ENCODE assay signal across 2 cellular contexts in genomic region chr4:154597798-154598774, GRCh38.
TF ChIP-seq lines count a peak whose summit lies in the region.

No MANE protein-coding gene starts in this region.

TF ChIP-seq in WTC11, 78 proteins besides CTCF, POLR2A, EP300 and RAD21:
- peak; percentile 72 for TF ChIP-seq GABPB1 (CRISPR knock-in tag; IDR thresholded peaks at IDR 0.05)
- TF ChIP-seq TEAD4 (CRISPR knock-in tag; IDR thresholded peaks at IDR 0.05): no peak

TF ChIP-seq in HepG2, 621 proteins besides CTCF, POLR2A, EP300 and RAD21 (continues in another document):
- peak; percentile 98 for TF ChIP-seq PPARG (CRISPR knock-in tag; conservative IDR thresholded peaks at IDR 0.05)
- TF ChIP-seq SSRP1 (CRISPR knock-in tag; IDR thresholded peaks at IDR 0.05): no peak
- peak; percentile 96 for TF ChIP-seq NCOR1 (IDR thresholded peaks at IDR 0.05; ENCODE audit: borderline replicate concordance, low read length)
- no peak for TF ChIP-seq TOPORS (CRISPR knock-in tag; IDR thresholded peaks at IDR 0.05)
- TF ChIP-seq PHF21A (CRISPR knock-in tag; IDR thresholded peaks at IDR 0.05): peak; percentile 73; the same call in 1 of the 2 replicates
- TF ChIP-seq HMGXB4 (CRISPR knock-in tag; IDR thresholded peaks at IDR 0.05; ENCODE audit: borderline replicate concordance in 1 of 2, low read depth in 1 of 2): peak in 1 of 2 experiments; percentile 49; a peak in 1 of 4 replicates
- no peak for TF ChIP-seq HOXA9 (CRISPR knock-in tag; IDR thresholded peaks at IDR 0.05; ENCODE audit: borderline replicate concordance)
- peak; percentile 87 for TF ChIP-seq FOXA1 (IDR thresholded peaks at IDR 0.05)
- TF ChIP-seq FOXA1 (CRISPR knock-in tag; IDR thresholded peaks at IDR 0.05): peak; percentile 94
- TF ChIP-seq, protein P1, sequence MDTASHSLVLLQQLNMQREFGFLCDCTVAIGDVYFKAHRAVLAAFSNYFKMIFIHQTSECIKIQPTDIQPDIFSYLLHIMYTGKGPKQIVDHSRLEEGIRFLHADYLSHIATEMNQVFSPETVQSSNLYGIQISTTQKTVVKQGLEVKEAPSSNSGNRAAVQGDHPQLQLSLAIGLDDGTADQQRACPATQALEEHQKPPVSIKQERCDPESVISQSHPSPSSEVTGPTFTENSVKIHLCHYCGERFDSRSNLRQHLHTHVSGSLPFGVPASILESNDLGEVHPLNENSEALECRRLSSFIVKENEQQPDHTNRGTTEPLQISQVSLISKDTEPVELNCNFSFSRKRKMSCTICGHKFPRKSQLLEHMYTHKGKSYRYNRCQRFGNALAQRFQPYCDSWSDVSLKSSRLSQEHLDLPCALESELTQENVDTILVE (CRISPR knock-in tag; IDR thresholded peaks at IDR 0.05): peak; percentile 26; the same call in 1 of the 2 replicates
- TF ChIP-seq POLR2AphosphoS5 (IDR thresholded peaks at IDR 0.05; ENCODE audit: low read depth, low read length): peak; percentile 47; the same call in 1 of the 2 replicates
- peak; percentile 90; the same call in 1 of the 2 replicates for TF ChIP-seq HMG20B (CRISPR knock-in tag; conservative IDR thresholded peaks at IDR 0.05)
- TF ChIP-seq MAZ (IDR thresholded peaks at IDR 0.05; ENCODE audit: borderline replicate concordance, low read depth, low read length): no peak
- no peak for TF ChIP-seq MAZ (CRISPR knock-in tag; IDR thresholded peaks at IDR 0.05; ENCODE audit: low read depth)
- TF ChIP-seq, protein P2, sequence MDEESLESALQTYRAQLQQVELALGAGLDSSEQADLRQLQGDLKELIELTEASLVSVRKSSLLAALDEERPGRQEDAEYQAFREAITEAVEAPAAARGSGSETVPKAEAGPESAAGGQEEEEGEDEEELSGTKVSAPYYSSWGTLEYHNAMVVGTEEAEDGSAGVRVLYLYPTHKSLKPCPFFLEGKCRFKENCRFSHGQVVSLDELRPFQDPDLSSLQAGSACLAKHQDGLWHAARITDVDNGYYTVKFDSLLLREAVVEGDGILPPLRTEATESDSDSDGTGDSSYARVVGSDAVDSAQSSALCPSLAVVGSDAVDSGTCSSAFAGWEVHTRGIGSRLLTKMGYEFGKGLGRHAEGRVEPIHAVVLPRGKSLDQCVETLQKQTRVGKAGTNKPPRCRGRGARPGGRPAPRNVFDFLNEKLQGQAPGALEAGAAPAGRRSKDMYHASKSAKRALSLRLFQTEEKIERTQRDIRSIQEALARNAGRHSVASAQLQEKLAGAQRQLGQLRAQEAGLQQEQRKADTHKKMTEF (CRISPR knock-in tag; IDR thresholded peaks at IDR 0.05): peak; percentile 89
- TF ChIP-seq TARDBP (CRISPR knock-in tag; IDR thresholded peaks at IDR 0.05): peak; percentile 76; the same call in 1 of the 2 replicates
- no peak for TF ChIP-seq ZNF619 (CRISPR knock-in tag; IDR thresholded peaks at IDR 0.05)
- TF ChIP-seq ZNF12 (CRISPR knock-in tag; IDR thresholded peaks at IDR 0.05): no peak
- TF ChIP-seq ZNF354B (CRISPR knock-in tag; IDR thresholded peaks at IDR 0.05): no peak
- TF ChIP-seq ZMAT3 (CRISPR knock-in tag; conservative IDR thresholded peaks at IDR 0.05): 0 out of 2 replicates have a peak, but pooled peaks have one; percentile 23
- TF ChIP-seq, protein P3, sequence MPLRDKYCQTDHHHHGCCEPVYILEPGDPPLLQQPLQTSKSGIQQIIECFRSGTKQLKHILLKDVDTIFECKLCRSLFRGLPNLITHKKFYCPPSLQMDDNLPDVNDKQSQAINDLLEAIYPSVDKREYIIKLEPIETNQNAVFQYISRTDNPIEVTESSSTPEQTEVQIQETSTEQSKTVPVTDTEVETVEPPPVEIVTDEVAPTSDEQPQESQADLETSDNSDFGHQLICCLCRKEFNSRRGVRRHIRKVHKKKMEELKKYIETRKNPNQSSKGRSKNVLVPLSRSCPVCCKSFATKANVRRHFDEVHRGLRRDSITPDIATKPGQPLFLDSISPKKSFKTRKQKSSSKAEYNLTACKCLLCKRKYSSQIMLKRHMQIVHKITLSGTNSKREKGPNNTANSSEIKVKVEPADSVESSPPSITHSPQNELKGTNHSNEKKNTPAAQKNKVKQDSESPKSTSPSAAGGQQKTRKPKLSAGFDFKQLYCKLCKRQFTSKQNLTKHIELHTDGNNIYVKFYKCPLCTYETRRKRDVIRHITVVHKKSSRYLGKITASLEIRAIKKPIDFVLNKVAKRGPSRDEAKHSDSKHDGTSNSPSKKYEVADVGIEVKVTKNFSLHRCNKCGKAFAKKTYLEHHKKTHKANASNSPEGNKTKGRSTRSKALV (CRISPR knock-in tag; IDR thresholded peaks at IDR 0.05): 0 out of 2 replicates have a peak, but pooled peaks have one; percentile 33
- TF ChIP-seq NCOA1 (CRISPR knock-in tag; IDR thresholded peaks at IDR 0.05): peak; percentile 88; the same call in 1 of the 2 replicates
- TF ChIP-seq ZNF205 (CRISPR knock-in tag; IDR thresholded peaks at IDR 0.05): no peak
- TF ChIP-seq SKI (IDR thresholded peaks at IDR 0.05; ENCODE audit: partially characterized antibody): peak; percentile 89
- no peak for TF ChIP-seq CAMTA2 (CRISPR knock-in tag; IDR thresholded peaks at IDR 0.05; ENCODE audit: borderline replicate concordance)
- TF ChIP-seq KAT8 (CRISPR knock-in tag; IDR thresholded peaks at IDR 0.05): peak; percentile 50; the same call in 1 of the 2 replicates
- no peak for TF ChIP-seq POLR2AphosphoS2 (IDR thresholded peaks at IDR 0.05; ENCODE audit: low read depth, low read length)
- no peak for TF ChIP-seq ZNF816 (CRISPR knock-in tag; IDR thresholded peaks at IDR 0.05; ENCODE audit: borderline replicate concordance)
- peak in 1 of 2 experiments; percentile 65; a peak in 2 of 4 replicates for TF ChIP-seq KLF16 (CRISPR knock-in tag; IDR thresholded peaks at IDR 0.05)
- no peak for TF ChIP-seq SP2 (CRISPR knock-in tag; IDR thresholded peaks at IDR 0.05)
- peak; percentile 33; the same call in 1 of the 2 replicates for TF ChIP-seq ZNF878 (CRISPR knock-in tag; IDR thresholded peaks at IDR 0.05)
- TF ChIP-seq ZNF10 (CRISPR knock-in tag; IDR thresholded peaks at IDR 0.05; ENCODE audit: borderline replicate concordance, low read depth): no peak
- peak; percentile 95; the same call in 1 of the 2 replicates for TF ChIP-seq ZBTB20 (CRISPR knock-in tag; IDR thresholded peaks at IDR 0.05; ENCODE audit: borderline replicate concordance, low read depth)
- TF ChIP-seq ZNF562 (CRISPR knock-in tag; IDR thresholded peaks at IDR 0.05; ENCODE audit: borderline replicate concordance): no peak
- no peak for TF ChIP-seq NBN (conservative IDR thresholded peaks at IDR 0.05)
- TF ChIP-seq NR2C2 (CRISPR knock-in tag; IDR thresholded peaks at IDR 0.05; ENCODE audit: borderline replicate concordance): peak; percentile 81
- peak; percentile 78 for TF ChIP-seq ZKSCAN8 (CRISPR knock-in tag; IDR thresholded peaks at IDR 0.05; ENCODE audit: borderline replicate concordance)
- TF ChIP-seq CREM (IDR thresholded peaks at IDR 0.05): peak; percentile 98
- no peak for TF ChIP-seq CREM (CRISPR knock-in tag; IDR thresholded peaks at IDR 0.05)
- peak; percentile 74 for TF ChIP-seq MED8 (CRISPR knock-in tag; IDR thresholded peaks at IDR 0.05; ENCODE audit: insufficient replicate concordance)
- TF ChIP-seq RBFOX2 (IDR thresholded peaks at IDR 0.05; ENCODE audit: low read depth, low read length): no peak
- no peak for TF ChIP-seq ZKSCAN1 (IDR thresholded peaks at IDR 0.05; ENCODE audit: low read length)
- peak; percentile 40; the same call in 1 of the 2 replicates for TF ChIP-seq REPIN1 (CRISPR knock-in tag; IDR thresholded peaks at IDR 0.05; ENCODE audit: borderline replicate concordance, low read depth)
- peak; percentile 96 for TF ChIP-seq HNF4A (CRISPR knock-in tag; IDR thresholded peaks at IDR 0.05)
- TF ChIP-seq ZNF652 (CRISPR knock-in tag; IDR thresholded peaks at IDR 0.05; ENCODE audit: borderline replicate concordance, low read depth): peak; percentile 65
- TF ChIP-seq CREB3 (CRISPR knock-in tag; IDR thresholded peaks at IDR 0.05): no peak
- TF ChIP-seq, protein P4, sequence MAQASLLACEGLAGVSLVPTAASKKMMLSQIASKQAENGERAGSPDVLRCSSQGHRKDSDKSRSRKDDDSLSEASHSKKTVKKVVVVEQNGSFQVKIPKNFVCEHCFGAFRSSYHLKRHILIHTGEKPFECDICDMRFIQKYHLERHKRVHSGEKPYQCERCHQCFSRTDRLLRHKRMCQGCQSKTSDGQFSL (CRISPR knock-in tag; IDR thresholded peaks at IDR 0.05): no peak
- peak; percentile 71 for TF ChIP-seq HDAC1 (CRISPR knock-in tag; IDR thresholded peaks at IDR 0.05)
- TF ChIP-seq NFRKB (IDR thresholded peaks at IDR 0.05): no peak
- 0 out of 2 replicates have a peak, but pooled peaks have one; percentile 23 for TF ChIP-seq BHLHE40 (IDR thresholded peaks at IDR 0.05; ENCODE audit: low read length)
- TF ChIP-seq TGIF2 (CRISPR knock-in tag; IDR thresholded peaks at IDR 0.05): peak; percentile 73; the same call in 1 of the 2 replicates
- peak; percentile 31; the same call in 1 of the 2 replicates for TF ChIP-seq MEIS2 (CRISPR knock-in tag; IDR thresholded peaks at IDR 0.05)
- peak; percentile 98 for TF ChIP-seq GATA4 (IDR thresholded peaks at IDR 0.05; ENCODE audit: borderline replicate concordance, low read depth)
- no peak for TF ChIP-seq ZBTB42 (CRISPR knock-in tag; IDR thresholded peaks at IDR 0.05)
- TF ChIP-seq TBL1XR1 (IDR thresholded peaks at IDR 0.05; ENCODE audit: borderline replicate concordance, low read length, partially characterized antibody): peak; percentile 98
- peak; percentile 98 for TF ChIP-seq THRA (CRISPR knock-in tag; IDR thresholded peaks at IDR 0.05; ENCODE audit: borderline replicate concordance)
- TF ChIP-seq ZMYM3 (CRISPR knock-in tag; IDR thresholded peaks at IDR 0.05): no peak
- peak; percentile 61; the same call in 1 of the 2 replicates for TF ChIP-seq ZNF24 (IDR thresholded peaks at IDR 0.05)
- no peak for TF ChIP-seq YEATS2 (CRISPR knock-in tag; IDR thresholded peaks at IDR 0.05; ENCODE audit: borderline replicate concordance)
- TF ChIP-seq SP5 (CRISPR knock-in tag; IDR thresholded peaks at IDR 0.05; ENCODE audit: borderline replicate concordance, low read depth): 0 out of 2 replicates have a peak, but pooled peaks have one; percentile 25
- TF ChIP-seq TEAD2 (CRISPR knock-in tag; IDR thresholded peaks at IDR 0.05): no peak
- peak; percentile 93 for TF ChIP-seq DPF2 (CRISPR knock-in tag; IDR thresholded peaks at IDR 0.05; ENCODE audit: borderline replicate concordance, low read depth)
- TF ChIP-seq, protein P5, sequence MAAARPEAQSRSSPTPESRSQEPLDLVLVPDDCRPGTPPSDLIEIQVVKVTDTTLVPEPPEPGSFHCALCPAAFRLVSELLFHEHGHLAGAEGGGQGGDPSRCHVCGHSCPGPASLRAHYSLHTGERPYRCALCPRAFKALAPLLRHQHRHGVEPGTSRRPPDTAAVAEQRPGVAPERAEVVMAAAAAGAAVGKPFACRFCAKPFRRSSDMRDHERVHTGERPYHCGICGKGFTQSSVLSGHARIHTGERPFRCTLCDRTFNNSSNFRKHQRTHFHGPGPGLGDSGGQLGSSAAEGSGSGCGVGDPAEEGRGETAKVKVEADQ (CRISPR knock-in tag; IDR thresholded peaks at IDR 0.05; ENCODE audit: borderline replicate concordance): no peak
- TF ChIP-seq, protein P6, sequence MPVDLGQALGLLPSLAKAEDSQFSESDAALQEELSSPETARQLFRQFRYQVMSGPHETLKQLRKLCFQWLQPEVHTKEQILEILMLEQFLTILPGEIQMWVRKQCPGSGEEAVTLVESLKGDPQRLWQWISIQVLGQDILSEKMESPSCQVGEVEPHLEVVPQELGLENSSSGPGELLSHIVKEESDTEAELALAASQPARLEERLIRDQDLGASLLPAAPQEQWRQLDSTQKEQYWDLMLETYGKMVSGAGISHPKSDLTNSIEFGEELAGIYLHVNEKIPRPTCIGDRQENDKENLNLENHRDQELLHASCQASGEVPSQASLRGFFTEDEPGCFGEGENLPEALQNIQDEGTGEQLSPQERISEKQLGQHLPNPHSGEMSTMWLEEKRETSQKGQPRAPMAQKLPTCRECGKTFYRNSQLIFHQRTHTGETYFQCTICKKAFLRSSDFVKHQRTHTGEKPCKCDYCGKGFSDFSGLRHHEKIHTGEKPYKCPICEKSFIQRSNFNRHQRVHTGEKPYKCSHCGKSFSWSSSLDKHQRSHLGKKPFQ (CRISPR knock-in tag; IDR thresholded peaks at IDR 0.05; ENCODE audit: insufficient replicate concordance): no peak
- TF ChIP-seq CEBPB (IDR thresholded peaks at IDR 0.05; ENCODE audit: borderline replicate concordance, low read depth, low read length): peak; percentile 58; the same call in 1 of the 2 replicates
